Comparison of ENCODE assay signal across 8 cellular contexts in the genomic region with DNA sequence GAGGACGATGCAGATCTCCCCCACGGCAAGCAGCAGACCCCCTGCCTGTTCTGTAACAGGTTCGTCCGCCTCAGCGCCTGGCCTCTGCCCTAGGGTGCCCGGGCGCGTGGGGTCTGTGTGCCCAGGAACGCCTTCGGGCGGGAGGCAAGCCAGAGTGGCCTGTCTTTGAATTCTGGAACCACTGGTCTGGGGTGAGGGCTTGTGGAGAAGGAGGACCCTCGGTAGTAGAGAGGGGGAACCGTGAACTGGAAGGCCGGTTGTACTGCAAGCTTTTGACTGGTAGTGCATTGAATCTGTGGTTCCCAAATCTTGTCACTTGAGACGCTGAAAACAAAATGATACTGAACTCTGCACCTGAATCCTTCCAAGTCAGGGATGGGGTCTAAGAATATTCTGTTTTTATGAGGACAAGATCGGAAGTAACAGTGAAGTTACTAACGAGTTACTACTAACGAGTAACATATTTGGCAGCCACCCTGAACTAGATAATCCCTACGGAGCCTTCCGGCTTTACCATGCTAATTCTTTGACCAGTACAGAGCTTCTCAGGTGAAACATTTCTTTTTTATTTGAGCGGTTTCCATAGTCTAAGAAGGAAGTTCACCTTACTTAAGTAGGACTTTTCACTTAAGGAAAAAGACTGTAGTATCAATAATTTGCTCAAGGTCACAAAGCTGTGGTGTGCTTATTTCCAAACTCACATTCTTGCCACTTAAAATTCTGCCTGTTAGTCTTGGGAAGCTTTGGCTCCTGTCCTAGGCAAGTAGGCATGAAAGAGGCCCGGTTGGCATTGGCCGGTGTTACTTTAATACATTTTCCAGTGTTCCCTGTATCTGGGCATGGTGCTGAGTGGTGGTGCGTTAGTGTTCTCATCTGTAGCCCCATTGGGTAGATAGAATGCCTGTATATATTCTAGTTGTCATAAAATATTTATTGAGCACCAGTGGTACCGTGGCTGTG. TPM values are rescaled to one million over a fixed set of nuclear protein-coding genes. Genes with fewer than 3 reads are reported as not detected.
A peak's percentile ranks its signal among the peaks of the same experiment; 100 is the strongest.
DNase-seq lines count a peak whose midpoint lies in the region; ATAC-seq and TF ChIP-seq lines count a peak whose summit lies in the region.

No MANE protein-coding gene starts in this region.

- H3K36me3 ChIP-seq in A673 (ENCODE audit: insufficient read depth, low read length, poor library complexity, severe bottlenecking), result peaks cover 6% of the 10 kb centered on the region
- peaks cover 36% of the 10 kb centered on the region for H3K36me3 ChIP-seq in OCI-LY1 (ENCODE audit: insufficient read depth, low read length)
- no peaks in the 10 kb centered on the region for H3K36me3 ChIP-seq in breast epithelium
- peaks cover 0 to 37% (median 0%) of the 10 kb centered on the region in 3 donors for H3K36me3 ChIP-seq in tibial nerve

- H3K4me3 ChIP-seq in A673 (ENCODE audit: low read depth, low read length, poor library complexity, severe bottlenecking) (peak overlapping the region; percentile 95), GM12875 (ENCODE audit: low read depth, low read length) (peak overlapping the region; percentile 76), OCI-LY1 (ENCODE audit: low read depth, low read length, poor library complexity, severe bottlenecking) (peak overlapping the region; percentile 83), breast epithelium (peak overlapping the region; percentile 76 to 87 (median 79)), lower leg skin (ENCODE audit: low read depth, poor library complexity, severe bottlenecking) (peak overlapping the region; percentile 99), tibial nerve (peak overlapping the region; percentile 80 to 96 (median 90))

- WGBS in lower leg skin, 2 donors, result 11 to 12% methylated on average over 16 to 20 of the region's 25 CpGs
- WGBS in tibial nerve, 2 donors, result 14 to 15% methylated on average over 20 to 25 of the region's 25 CpGs

- BruUV-seq in A673 (replicated peaks; lab: Mats Ljungman, UMichigan), result TSS peak; percentile 42

- H3K79me2 ChIP-seq in OCI-LY1 (ENCODE audit: insufficient read depth, low read length), result peaks cover 12% of the 10 kb centered on the region

- no peak overlapping the region for H2AFZ ChIP-seq in OCI-LY1 (ENCODE audit: low read length)

- H3K4me1 ChIP-seq in A673 (ENCODE audit: insufficient read depth, low read length, poor library complexity, severe bottlenecking) (no peaks in the 10 kb centered on the region), OCI-LY1 (ENCODE audit: insufficient read depth, low read length, severe bottlenecking) (peaks cover 20% of the 10 kb centered on the region), breast epithelium (no peaks in the 10 kb centered on the region), tibial nerve (peaks cover 0 to 22% (median 2%) of the 10 kb centered on the region in 4 donors)

- DNase-seq in A673 (ENCODE audit: low spot score), result peak; percentile 21
- DNase-seq in breast epithelium (ENCODE audit: low spot score in 2 of 2), result no peak
- no peak for DNase-seq in lower leg skin (ENCODE audit: low spot score in 2 of 2)
- no peak for DNase-seq in tibial nerve (ENCODE audit: low spot score in 2 of 2)

- no peaks in the 10 kb centered on the region for H3K9me3 ChIP-seq in A673 (ENCODE audit: low read depth, low read length, poor library complexity, severe bottlenecking)
- no peaks in the 10 kb centered on the region for H3K9me3 ChIP-seq in OCI-LY1 (ENCODE audit: low read length)
- no peaks in the 10 kb centered on the region for H3K9me3 ChIP-seq in breast epithelium
- no peaks in the 10 kb centered on the region for H3K9me3 ChIP-seq in tibial nerve

- CTCF ChIA-PET in A673 (lab: Charles Lee), result no interaction called here

- H3K27me3 ChIP-seq in A673 (replicated peaks; ENCODE audit: insufficient read depth, low read depth, low read length, poor library complexity) (no peaks in the 10 kb centered on the region), OCI-LY1 (ENCODE audit: insufficient read depth, low read length) (no peaks in the 10 kb centered on the region), breast epithelium (no peaks in the 10 kb centered on the region), tibial nerve (no peaks in the 10 kb centered on the region)

- ATAC-seq in HG02885 (IDR thresholded peaks at IDR 0.05; ENCODE audit: poor library complexity, unreplicated experiment) (peak; percentile 20), GM19463 (IDR thresholded peaks at IDR 0.05; ENCODE audit: unreplicated experiment) (no peak)

- intact Hi-C loops in A673 (cut with micrococcal nuclease; ENCODE audit: unreplicated experiment) (loop anchor here (5.0 kb wide), 1 partner anchor 54 kb away; no protein-coding TSS in a partner anchor), breast epithelium (cut with DNase I; ENCODE audit: low total_unique reads) (no loop called here), lower leg skin (cut with DNase I; ENCODE audit: low total_unique reads) (no loop called here)

- H3K4me2 ChIP-seq in OCI-LY1 (ENCODE audit: low read length), result peak overlapping the region; percentile 75

- H3F3A ChIP-seq in OCI-LY1 (ENCODE audit: insufficient read depth, low read length), result no peaks in the 10 kb centered on the region

- H3K27ac ChIP-seq in A673 (ENCODE audit: low read depth, low read length, poor library complexity, severe bottlenecking), result peak overlapping the region; percentile 83
- H3K27ac ChIP-seq in OCI-LY1 (ENCODE audit: low read depth, low read length, poor library complexity, severe bottlenecking), result peak overlapping the region; percentile 58
- peak overlapping the region; percentile 86 to 90 for H3K27ac ChIP-seq in breast epithelium
- peak overlapping the region; percentile 82 to 95 (median 92) for H3K27ac ChIP-seq in tibial nerve

- TF ChIP-seq CTCF in A673 (conservative IDR thresholded peaks at IDR 0.05; ENCODE audit: low read depth, low read length), result no peak
- no peak for TF ChIP-seq CTCF in GM12875 (IDR thresholded peaks at IDR 0.05; ENCODE audit: borderline replicate concordance, insufficient read depth, low read depth, low read length)
- TF ChIP-seq CTCF in OCI-LY1 (IDR thresholded peaks at IDR 0.05; ENCODE audit: low read length), result no peak
- no peak for TF ChIP-seq CTCF in breast epithelium (IDR thresholded peaks at IDR 0.05)
- TF ChIP-seq CTCF in lower leg skin (IDR thresholded peaks at IDR 0.05), result no peak
- TF ChIP-seq CTCF in tibial nerve (IDR thresholded peaks at IDR 0.05), result no peak

- TF ChIP-seq POLR2A in breast epithelium (IDR thresholded peaks at IDR 0.05) (no peak), lower leg skin (IDR thresholded peaks at IDR 0.05) (no peak), tibial nerve (IDR thresholded peaks at IDR 0.05) (no peak)

- POLR2A ChIA-PET in A673 (lab: Charles Lee; ENCODE audit: low non-redundant PET), result interaction anchor here (0.6 kb wide), 1 partner anchor 22 kb away, joined by 4 read pairs; no protein-coding TSS in a partner anchor

- no peak for TF ChIP-seq EP300 in tibial nerve (IDR thresholded peaks at IDR 0.05)

- H3K9ac ChIP-seq in OCI-LY1 (ENCODE audit: low read length), result peak overlapping the region; percentile 89

- no peaks in the 10 kb centered on the region for H4K20me1 ChIP-seq in OCI-LY1 (ENCODE audit: insufficient read depth, low read length)

- H3K9me2 ChIP-seq in OCI-LY1 (ENCODE audit: low read depth, low read length), result no peaks in the 10 kb centered on the region

RNA-seq across cellular contexts. Expression of gene PRMT3, which starts 0.9 kb away (rescaled TPM):
- total RNA-seq in A673 (2021) (26.4 and 26.7 TPM in 2 replicates), breast epithelium (10 to 100 TPM; 14.9 to 26.2 (median 18.4) TPM), lower leg skin (10 to 100 TPM in 3 of 4 donors, 1 to 10 TPM in 1; 8.2 to 14.9 (median 12.9) TPM), tibial nerve (10 to 100 TPM; 17.8 to 29.4 (median 22.1) TPM)

RNA-seq across cellular contexts. Expression of gene HTATIP2, which starts 24.9 kb away (rescaled TPM):
- 42.8 and 51.6 TPM in 2 replicates for total RNA-seq in A673 (2021)
- 10 to 100 TPM; 39.7 to 55.8 (median 41.4) TPM for total RNA-seq in breast epithelium
- total RNA-seq in lower leg skin, result 10 to 100 TPM; 41.4 to 63.2 (median 54.9) TPM
- total RNA-seq in tibial nerve, result 10 to 100 TPM; 19.3 to 37.1 (median 28.5) TPM
